ENCODE assay signal across 9 cellular contexts in genomic region chr20:10060223-10060622, GRCh38. TPM values are rescaled to one million over a fixed set of nuclear protein-coding genes. Genes with fewer than 3 reads are reported as not detected.
DNase-seq lines count a peak whose midpoint lies in the region; ATAC-seq and TF ChIP-seq lines count a peak whose summit lies in the region.
"Had no signal": no experiment of that assay in that cellular context is flagged by ENCODE, and none has a peak within 500 bp of the region (broad histone marks: within the 10 kb centered on the region; RNA-seq: fewer than 3 reads in every experiment).

No MANE protein-coding gene starts in this region.

- BruUV-seq in MCF 10A (replicated peaks; lab: Mats Ljungman, UMichigan) = no TSS peak

- no peak for TF ChIP-seq CTCF in MCF 10A (IDR thresholded peaks at IDR 0.05; ENCODE audit: unreplicated experiment)

- ATAC-seq in GM18519 (IDR thresholded peaks at IDR 0.05; ENCODE audit: low FRiP score, unreplicated experiment) (peak; percentile 92), HG02610 (IDR thresholded peaks at IDR 0.05; ENCODE audit: unreplicated experiment) (peak; percentile 81)

- intact Hi-C loops in MCF 10A (cut with micrococcal nuclease) = no loop called here

- POLR2A ChIA-PET in MCF 10A (lab: Yijun Ruan, JAX) = no interaction called here

- peaks cover 1% of the 10 kb centered on the region for H3K27me3 Mint-ChIP-seq in activated naive CD4-positive, alpha-beta T cell treated with anti-CD3 and anti-CD28 coated beads, Interleukin-2, amount 10 ng/mL, durations not matched to agents 7 days and 5 days
- H3K27me3 Mint-ChIP-seq in MCF 10A (ENCODE audit: insufficient read depth, unreplicated experiment) = no peaks in the 10 kb centered on the region

- no peak overlapping the region for H3K27ac Mint-ChIP-seq in activated naive CD4-positive, alpha-beta T cell treated with anti-CD3 and anti-CD28 coated beads, Interleukin-2, amount 10 ng/mL, durations not matched to agents 7 days and 5 days
- no peak overlapping the region for H3K27ac Mint-ChIP-seq in MCF 10A (ENCODE audit: low read depth, unreplicated experiment)

- CTCF ChIA-PET in activated naive CD4-positive, alpha-beta T cell treated with anti-CD3 and anti-CD28 coated beads, Interleukin-2, amount 10 ng/mL, durations not matched to agents 7 days and 5 days (lab: Charles Lee) = no interaction called here
- CTCF ChIA-PET in MCF 10A (lab: Yijun Ruan, JAX) = interaction anchor here (0.7 to 1.6 kb wide), 2 partner anchors 30 to 62 kb away, joined by 3 to 5 read pairs; no protein-coding TSS in a partner anchor

- no peaks in the 10 kb centered on the region for H3K36me3 Mint-ChIP-seq in activated naive CD4-positive, alpha-beta T cell treated with anti-CD3 and anti-CD28 coated beads, Interleukin-2, amount 10 ng/mL, durations not matched to agents 7 days and 5 days
- H3K36me3 Mint-ChIP-seq in MCF 10A (ENCODE audit: insufficient read depth, unreplicated experiment) = peaks cover 25% of the 10 kb centered on the region

- peak; percentile 73 for DNase-seq in NCI-H1092 (lab: John Stamatoyannopoulos, UW)
- DNase-seq in iris pigment epithelial cell (ENCODE audit: low read depth) = peak; percentile 6
- no peak for DNase-seq in kidney glomerular epithelial cell (lab: John Stamatoyannopoulos, UW)
- no peak for DNase-seq in activated naive CD4-positive, alpha-beta T cell treated with anti-CD3 and anti-CD28 coated beads, Interleukin-2, amount 10 ng/mL, durations not matched to agents 7 days and 5 days
- DNase-seq in ecto neural progenitor cell (ENCODE audit: low spot score) = no peak
- no peak for DNase-seq in MCF 10A (ENCODE audit: unreplicated experiment)
- DNase-seq: activated CD8-positive, alpha-beta memory T cell treated with anti-CD3 and anti-CD28 coated beads for 24 hours had no signal

- H3K9me3 Mint-ChIP-seq in activated naive CD4-positive, alpha-beta T cell treated with anti-CD3 and anti-CD28 coated beads, Interleukin-2, amount 10 ng/mL, durations not matched to agents 7 days and 5 days = no peaks in the 10 kb centered on the region
- no peaks in the 10 kb centered on the region for H3K9me3 Mint-ChIP-seq in MCF 10A (ENCODE audit: unreplicated experiment)

- H3K4me1 Mint-ChIP-seq in activated naive CD4-positive, alpha-beta T cell treated with anti-CD3 and anti-CD28 coated beads, Interleukin-2, amount 10 ng/mL, durations not matched to agents 7 days and 5 days = no peaks in the 10 kb centered on the region
- peaks cover 16% of the 10 kb centered on the region for H3K4me1 Mint-ChIP-seq in MCF 10A (ENCODE audit: insufficient read depth, unreplicated experiment)

- H3K4me3 Mint-ChIP-seq in activated naive CD4-positive, alpha-beta T cell treated with anti-CD3 and anti-CD28 coated beads, Interleukin-2, amount 10 ng/mL, durations not matched to agents 7 days and 5 days = no peak overlapping the region
- no peak overlapping the region for H3K4me3 Mint-ChIP-seq in MCF 10A (ENCODE audit: unreplicated experiment)

RNA-seq across cellular contexts. Expression of gene ANKEF1, which starts 25.4 kb away (rescaled TPM):
- 5.6 and 7.2 TPM in 2 replicates for total RNA-seq in MCF 10A (2022)

Comparison
In these comparisons a context has a peak if more than half of its experiments do, and no peak if none do; other contexts are left out.
1. DNase-seq: peak in NCI-H1092 (single experiment) and iris pigment epithelial cell (single experiment); none in kidney glomerular epithelial cell (single experiment), activated naive CD4-positive, alpha-beta T cell treated with anti-CD3 and anti-CD28 coated beads, Interleukin-2, amount 10 ng/mL, durations not matched to agents 7 days and 5 days (single experiment), ecto neural progenitor cell (single experiment) and MCF 10A (single experiment).